In genomic region chr9:112149171-112149570, GRCh38 we compare ENCODE assay signal across 21 cellular contexts.
"Had no signal": no experiment of that assay in that cellular context is flagged by ENCODE, and none has a peak within 500 bp of the region (broad histone marks: within the 10 kb centered on the region; RNA-seq: fewer than 3 reads in every experiment).

No MANE protein-coding gene starts in this region.

- H3K27me3 Mint-ChIP-seq: activated naive CD4-positive, alpha-beta T cell treated with anti-CD3 and anti-CD28 coated beads, Interleukin-2, amount 10 ng/mL, durations not matched to agents 7 days and 5 days; activated naive CD8-positive, alpha-beta T cell treated with anti-CD3 and anti-CD28 coated beads for 36 hours; activated T-cell treated with anti-CD3 and anti-CD28 coated beads, Interleukin-2, amount 50 U/mL, for 24 hours had no signal

- H3K4me1 Mint-ChIP-seq: activated naive CD4-positive, alpha-beta T cell treated with anti-CD3 and anti-CD28 coated beads, Interleukin-2, amount 10 ng/mL, durations not matched to agents 7 days and 5 days; activated naive CD8-positive, alpha-beta T cell treated with anti-CD3 and anti-CD28 coated beads for 36 hours had no signal

- DNase-seq: activated CD4-positive, alpha-beta T cell treated with anti-CD3 and anti-CD28 coated beads for 48 hours; activated CD4-positive, alpha-beta T cell treated with anti-CD3 and anti-CD28 coated beads, Interleukin-2, amount 50 U/mL, for 4 hours; activated CD4-positive, CD25-positive, alpha-beta regulatory T cell treated with anti-CD3 and anti-CD28 coated beads, Interleukin-2, amount 50 U/mL, for 72 hours; activated CD8-positive, alpha-beta memory T cell treated with anti-CD3 and anti-CD28 coated beads, Interleukin-2, amount 50 U/mL, for 48 hours; activated CD8-positive, alpha-beta T cell treated with anti-CD3 and anti-CD28 coated beads, Interleukin-2, amount 10 ng/mL, durations not matched to agents 7 days and 5 days; activated gamma-delta T cell; activated naive CD4-positive, alpha-beta T cell treated with anti-CD3 and anti-CD28 coated beads, Interleukin-2, amount 10 ng/mL, durations not matched to agents 7 days and 5 days; activated naive CD8-positive, alpha-beta T cell treated with anti-CD3 and anti-CD28 coated beads for 36 hours; activated T-cell treated with anti-CD3 and anti-CD28 coated beads, Interleukin-2, amount 50 U/mL, for 24 hours; brain microvascular endothelial cell; Kasumi-1; NCI-H1105 treated with DMSO at 0.1 percent for 48 hours; NCI-H1436 treated with DMSO at 0.1 percent for 48 hours; NCI-H187; NCI-H2081; NCI-H510A treated with DMSO at 0.1 percent for 48 hours; NCI-H69; SHP77; SW 1271 had no signal

- H3K9me3 Mint-ChIP-seq: activated naive CD4-positive, alpha-beta T cell treated with anti-CD3 and anti-CD28 coated beads, Interleukin-2, amount 10 ng/mL, durations not matched to agents 7 days and 5 days; activated naive CD8-positive, alpha-beta T cell treated with anti-CD3 and anti-CD28 coated beads for 36 hours; activated T-cell treated with anti-CD3 and anti-CD28 coated beads, Interleukin-2, amount 50 U/mL, for 24 hours; T-helper 1 cell treated with Interleukin-12 subunit alpha and Interleukin-12 subunit beta and Interleukin-4 antibody, amounts not matched to agents 30 μg/mL and 1 μg/mL, for 36 hours had no signal

- H3K27ac Mint-ChIP-seq: activated CD8-positive, alpha-beta T cell treated with anti-CD3 and anti-CD28 coated beads, Interleukin-2, amount 10 ng/mL, durations not matched to agents 7 days and 5 days; activated naive CD4-positive, alpha-beta T cell treated with anti-CD3 and anti-CD28 coated beads, Interleukin-2, amount 10 ng/mL, durations not matched to agents 7 days and 5 days; activated naive CD8-positive, alpha-beta T cell treated with anti-CD3 and anti-CD28 coated beads for 36 hours; activated T-cell treated with anti-CD3 and anti-CD28 coated beads, Interleukin-2, amount 50 U/mL, for 24 hours; T-helper 1 cell treated with Interleukin-12 subunit alpha and Interleukin-12 subunit beta and Interleukin-4 antibody, amounts not matched to agents 30 μg/mL and 1 μg/mL, for 36 hours had no signal

- H3K4me3 Mint-ChIP-seq: activated CD8-positive, alpha-beta T cell treated with anti-CD3 and anti-CD28 coated beads, Interleukin-2, amount 10 ng/mL, durations not matched to agents 7 days and 5 days; activated naive CD4-positive, alpha-beta T cell treated with anti-CD3 and anti-CD28 coated beads, Interleukin-2, amount 10 ng/mL, durations not matched to agents 7 days and 5 days; activated naive CD8-positive, alpha-beta T cell treated with anti-CD3 and anti-CD28 coated beads for 36 hours; activated T-cell treated with anti-CD3 and anti-CD28 coated beads, Interleukin-2, amount 50 U/mL, for 24 hours; T-helper 1 cell treated with Interleukin-12 subunit alpha and Interleukin-12 subunit beta and Interleukin-4 antibody, amounts not matched to agents 30 μg/mL and 1 μg/mL, for 36 hours had no signal

- ATAC-seq: activated CD8-positive, alpha-beta T cell treated with anti-CD3 and anti-CD28 coated beads, Interleukin-2, amount 10 ng/mL, durations not matched to agents 7 days and 5 days; SK-N-SH treated with all-trans-retinoic acid at 6 μM for 48 hours had no signal
